ENCODE assay signal across 1 cellular context in genomic region chr17:47266782-47267181, GRCh38.
TF ChIP-seq lines count a peak whose summit lies in the region.

No MANE protein-coding gene starts in this region.

TF ChIP-seq in K562, 482 proteins besides CTCF, POLR2A, EP300 and RAD21:
- peak; percentile 74 for TF ChIP-seq ATF3 (IDR thresholded peaks at IDR 0.05)
- no peak for TF ChIP-seq ATF3 (CRISPR knock-in tag; conservative IDR thresholded peaks at IDR 0.05)
- TF ChIP-seq, protein P1, sequence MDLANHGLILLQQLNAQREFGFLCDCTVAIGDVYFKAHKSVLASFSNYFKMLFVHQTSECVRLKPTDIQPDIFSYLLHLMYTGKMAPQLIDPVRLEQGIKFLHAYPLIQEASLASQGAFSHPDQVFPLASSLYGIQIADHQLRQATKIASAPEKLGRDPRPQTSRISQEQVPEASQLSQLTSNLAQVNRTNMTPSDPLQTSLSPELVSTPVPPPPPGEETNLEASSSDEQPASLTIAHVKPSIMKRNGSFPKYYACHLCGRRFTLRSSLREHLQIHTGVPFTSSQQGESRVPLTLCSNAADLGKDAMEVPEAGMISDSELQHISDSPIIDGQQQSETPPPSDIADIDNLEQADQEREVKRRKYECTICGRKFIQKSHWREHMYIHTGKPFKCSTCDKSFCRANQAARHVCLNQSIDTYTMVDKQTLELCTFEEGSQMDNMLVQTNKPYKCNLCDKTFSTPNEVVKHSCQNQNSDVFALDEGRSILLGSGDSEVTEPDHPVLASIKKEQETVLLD (IDR thresholded peaks at IDR 0.05): no peak
